25 cellular contexts compared by ENCODE assay signal in genomic region chr17:6212766-6213165, GRCh38.
"Had no signal": no experiment of that assay in that cellular context is flagged by ENCODE, and none has a peak within 500 bp of the region (broad histone marks: within the 10 kb centered on the region; RNA-seq: fewer than 3 reads in every experiment).

No MANE protein-coding gene starts in this region.

- H3K27ac ChIP-seq: brain microvascular endothelial cell, colonic mucosa, dorsolateral prefrontal cortex, esophagus muscularis mucosa, gastroesophageal sphincter had no signal

- H3K36me3 ChIP-seq: brain microvascular endothelial cell, colonic mucosa, esophagus muscularis mucosa, gastroesophageal sphincter had no signal

- ATAC-seq: activated CD4-positive, alpha-beta T cell treated with anti-CD3 and anti-CD28 coated beads for 36 hours; activated CD8-positive, alpha-beta T cell treated with anti-CD3 and anti-CD28 coated beads, Interleukin-2, amount 10 ng/mL, durations not matched to agents 7 days and 5 days; activated T-cell treated with anti-CD3 and anti-CD28 coated beads, Interleukin-2, amount 50 U/mL, for 4 hours; activated T-helper 17 cell treated with anti-CD3 and anti-CD28 coated beads, Interleukin-2, amount 50 U/mL, for 72 hours; gastroesophageal sphincter had no signal

- H3K4me1 ChIP-seq: colonic mucosa, esophagus muscularis mucosa, gastroesophageal sphincter had no signal

- H3K9me3 ChIP-seq: colonic mucosa, esophagus muscularis mucosa, gastroesophageal sphincter had no signal

- H3K4me3 ChIP-seq: colonic mucosa, dorsolateral prefrontal cortex, esophagus muscularis mucosa, gastroesophageal sphincter had no signal

- H3K27me3 ChIP-seq: brain microvascular endothelial cell, colonic mucosa had no signal

- DNase-seq: activated CD4-positive, alpha-beta memory T cell treated with anti-CD3 and anti-CD28 coated beads for 36 hours; activated CD4-positive, alpha-beta T cell treated with anti-CD3 and anti-CD28 coated beads for 36 hours; activated CD4-positive, alpha-beta T cell treated with anti-CD3 and anti-CD28 coated beads, Interleukin-2, amount 10 ng/mL, durations not matched to agents 24 days and 14 days; activated CD4-positive, CD25-positive, alpha-beta regulatory T cell; activated CD4-positive, CD25-positive, alpha-beta regulatory T cell treated with anti-CD3 and anti-CD28 coated beads, Interleukin-2, amount 50 U/mL, for 72 hours; activated CD8-positive, alpha-beta memory T cell treated with anti-CD3 and anti-CD28 coated beads, Interleukin-2, amount 50 U/mL, for 48 hours; activated CD8-positive, alpha-beta T cell treated with anti-CD3 and anti-CD28 coated beads, Interleukin-2, amount 10 ng/mL, durations not matched to agents 7 days and 5 days; activated effector memory CD4-positive, alpha-beta T cell treated with Interleukin-2 at 50 U/mL for 16 hours; activated gamma-delta T cell treated with Interleukin-2 at 50 U/mL for 16 hours; activated naive CD4-positive, alpha-beta T cell treated with anti-CD3 and anti-CD28 coated beads, Interleukin-2, amount 50 U/mL, for 16 hours; activated naive CD4-positive, alpha-beta T cell treated with Interleukin-2 at 50 U/mL for 16 hours; activated T-cell treated with anti-CD3 and anti-CD28 coated beads for 4 hours; activated T-cell treated with anti-CD3 and anti-CD28 coated beads, Interleukin-2, amount 50 U/mL, for 4 hours; amniotic stem cell; anterior cingulate cortex; brain microvascular endothelial cell; colonic mucosa; dorsolateral prefrontal cortex; effector memory CD4-positive, alpha-beta T cell; erythroblast; foreskin melanocyte; T-helper 2 cell had no signal
